8 cellular contexts compared by ENCODE assay signal in genomic region chr5:82174128-82174918, GRCh38.
DNase-seq lines count a peak whose midpoint lies in the region; ATAC-seq and TF ChIP-seq lines count a peak whose summit lies in the region.

No MANE protein-coding gene starts in this region.

- H3K4me1 Mint-ChIP-seq in GM23338: peaks cover 5% of the 10 kb centered on the region; the same call in 1 of the 3 replicates

- H3K27ac Mint-ChIP-seq in GM23338: peak overlapping the region; percentile 47; the same call in 1 of the 2 replicates

- H3F3A ChIP-seq in GM23338 (replicated peaks; ENCODE audit: low read depth): no peaks in the 10 kb centered on the region

- H2AFZ ChIP-seq in GM23338: no peak overlapping the region
- H2AFZ ChIP-seq in KMS-11 (ENCODE audit: low read depth): peak overlapping the region; percentile 41

- peak; percentile 91 for ATAC-seq in GM23338

- DNase-seq in GM12865 (ENCODE audit: low read depth) (peak; percentile 87), GM23338 (ENCODE audit: low spot score) (peak; percentile 92), T follicular helper cell (ENCODE audit: low read depth) (peak; percentile 30), adrenal gland (peak; percentile 51 to 86 (median 72)), iPS DF 6.9 (ENCODE audit: low read depth, low spot score) (peak; percentile 43), retina (no peak)
- DNase-seq in stimulated activated CD4-positive, alpha-beta T cell treated with anti-CD3 and anti-CD28 coated beads, Interleukin-1b, Interleukin-23, amount 100 ng/mL, for 4 hours (ENCODE audit: low read depth in 2 of 2): peak; percentile 30 to 55

- H4K20me1 ChIP-seq in GM23338 (replicated peaks; ENCODE audit: insufficient read depth) (no peaks in the 10 kb centered on the region), KMS-11 (ENCODE audit: insufficient read depth) (no peaks in the 10 kb centered on the region)

- no peaks in the 10 kb centered on the region for H3K27me3 Mint-ChIP-seq in GM23338 (ENCODE audit: insufficient read depth, low read depth, poor library complexity)

- no peaks in the 10 kb centered on the region for H3K9me3 Mint-ChIP-seq in GM23338

- H3K4me1 ChIP-seq in GM23338 (ENCODE audit: insufficient read depth) (no peaks in the 10 kb centered on the region), KMS-11 (ENCODE audit: low read depth, poor library complexity, severe bottlenecking) (peaks cover 45% of the 10 kb centered on the region), adrenal gland (replicated peaks in 1 of 2) (no peaks in the 10 kb centered on the region), iPS DF 6.9 (ENCODE audit: control insufficient read depth, insufficient read depth, low read length) (no peaks in the 10 kb centered on the region)

- no peak overlapping the region for H3K4me3 Mint-ChIP-seq in GM23338

- H3K27me3 ChIP-seq in GM23338 (ENCODE audit: insufficient read depth) (no peaks in the 10 kb centered on the region), KMS-11 (ENCODE audit: insufficient read depth, low read depth) (no peaks in the 10 kb centered on the region), adrenal gland (no peaks in the 10 kb centered on the region), iPS DF 6.9 (ENCODE audit: control insufficient read depth, insufficient read depth, low read length) (no peaks in the 10 kb centered on the region)

- H3K9me3 ChIP-seq in adrenal gland (replicated peaks in 1 of 3): no peaks in the 10 kb centered on the region
- no peaks in the 10 kb centered on the region for H3K9me3 ChIP-seq in iPS DF 6.9 (ENCODE audit: control insufficient read depth, insufficient read depth, low read length)

- intact Hi-C loops in adrenal gland (cut with DNase I): loop anchor here in 1 of 2 donors (10.0 kb wide), 1 partner anchor 50 kb away; no protein-coding TSS in a partner anchor

- no peak overlapping the region for H3K4me3 ChIP-seq in GM12865 (ENCODE audit: low read depth, low read length)
- H3K4me3 ChIP-seq in GM23338: no peak overlapping the region
- no peak overlapping the region for H3K4me3 ChIP-seq in KMS-11 (IDR thresholded peaks at IDR 0.05; ENCODE audit: insufficient read depth, low read depth, low read length)
- H3K4me3 ChIP-seq in adrenal gland: no peak overlapping the region
- no peak overlapping the region for H3K4me3 ChIP-seq in iPS DF 6.9 (ENCODE audit: low read length)

- H3K9me2 ChIP-seq in GM23338 (ENCODE audit: insufficient read depth): no peaks in the 10 kb centered on the region

- 54 to 62% (median 57%) methylated on average over 3 of the region's 3 CpGs for WGBS in adrenal gland, 4 donors
- WGBS in iPS DF 6.9 (ENCODE audit: insufficient coverage, insufficient read length): no CpG with 5 or more reads among the region's 3 CpGs

- H3K79me2 ChIP-seq in GM23338 (replicated peaks; ENCODE audit: insufficient read depth) (no peaks in the 10 kb centered on the region), KMS-11 (ENCODE audit: insufficient read depth, low read depth) (no peaks in the 10 kb centered on the region)

- no peaks in the 10 kb centered on the region for H3K36me3 Mint-ChIP-seq in GM23338 (ENCODE audit: low read depth)

- H3K36me3 ChIP-seq in GM23338 (ENCODE audit: insufficient read depth): no peaks in the 10 kb centered on the region
- H3K36me3 ChIP-seq in KMS-11 (ENCODE audit: insufficient read depth): no peaks in the 10 kb centered on the region
- H3K36me3 ChIP-seq in adrenal gland (replicated peaks in 1 of 2): no peaks in the 10 kb centered on the region
- H3K36me3 ChIP-seq in iPS DF 6.9 (ENCODE audit: control insufficient read depth, insufficient read depth, low read length): no peaks in the 10 kb centered on the region

- no peak overlapping the region for H3K27ac ChIP-seq in GM23338 (ENCODE audit: low read depth)
- H3K27ac ChIP-seq in KMS-11: peak overlapping the region; percentile 98
- H3K27ac ChIP-seq in adrenal gland: no peak overlapping the region
- H3K27ac ChIP-seq in iPS DF 6.9 (ENCODE audit: low read length): no peak overlapping the region

- peak; percentile 73 for TF ChIP-seq CTCF in GM12865 (IDR thresholded peaks at IDR 0.05; ENCODE audit: insufficient read depth, low read depth, low read length, missing control alignments)
- peak; percentile 89 to 98 for TF ChIP-seq CTCF in GM23338 (conservative IDR thresholded peaks at IDR 0.05; ENCODE audit: low read depth in 2 of 2)
- TF ChIP-seq CTCF in KMS-11 (conservative IDR thresholded peaks at IDR 0.05; ENCODE audit: low read depth, low read length): peak; percentile 100
- peak; percentile 30 to 64 (median 53) for TF ChIP-seq CTCF in adrenal gland (IDR thresholded peaks at IDR 0.05)

- peak overlapping the region; percentile 80 for H3K9ac ChIP-seq in KMS-11

- H3K4me2 ChIP-seq in GM23338 (no peak overlapping the region), KMS-11 (peak overlapping the region; percentile 79)

- TF ChIP-seq POLR2A in adrenal gland (IDR thresholded peaks at IDR 0.05): no peak

TF ChIP-seq in GM23338, 12 proteins besides CTCF, POLR2A, EP300 and RAD21:
- no peak for TF ChIP-seq CREB1 (CRISPR knock-in tag; IDR thresholded peaks at IDR 0.05; ENCODE audit: low read depth)
- no peak for TF ChIP-seq ZNF331 (CRISPR knock-in tag; IDR thresholded peaks at IDR 0.05; ENCODE audit: low read depth)
